ENCODE assay signal across 1 cellular context in genomic region chr11:117509543-117509942, GRCh38.
TF ChIP-seq lines count a peak whose summit lies in the region.

No MANE protein-coding gene starts in this region.

TF ChIP-seq in HCT116, 20 proteins besides CTCF, POLR2A, EP300 and RAD21 (continued from another document):
- TF ChIP-seq EZH2phosphoT487 (IDR thresholded peaks at IDR 0.05; ENCODE audit: borderline replicate concordance) (no peak), JUND (IDR thresholded peaks at IDR 0.05) (no peak), SP1 (IDR thresholded peaks at IDR 0.05; ENCODE audit: low read depth) (no peak), POLR2AphosphoS5 (IDR thresholded peaks at IDR 0.05; ENCODE audit: low read depth, low read length) (no peak), MAX (IDR thresholded peaks at IDR 0.05) (no peak), SRF (IDR thresholded peaks at IDR 0.05; ENCODE audit: low read depth) (no peak), FOSL1 (IDR thresholded peaks at IDR 0.05; ENCODE audit: low read depth) (no peak)
- TF ChIP-seq, protein P1, sequence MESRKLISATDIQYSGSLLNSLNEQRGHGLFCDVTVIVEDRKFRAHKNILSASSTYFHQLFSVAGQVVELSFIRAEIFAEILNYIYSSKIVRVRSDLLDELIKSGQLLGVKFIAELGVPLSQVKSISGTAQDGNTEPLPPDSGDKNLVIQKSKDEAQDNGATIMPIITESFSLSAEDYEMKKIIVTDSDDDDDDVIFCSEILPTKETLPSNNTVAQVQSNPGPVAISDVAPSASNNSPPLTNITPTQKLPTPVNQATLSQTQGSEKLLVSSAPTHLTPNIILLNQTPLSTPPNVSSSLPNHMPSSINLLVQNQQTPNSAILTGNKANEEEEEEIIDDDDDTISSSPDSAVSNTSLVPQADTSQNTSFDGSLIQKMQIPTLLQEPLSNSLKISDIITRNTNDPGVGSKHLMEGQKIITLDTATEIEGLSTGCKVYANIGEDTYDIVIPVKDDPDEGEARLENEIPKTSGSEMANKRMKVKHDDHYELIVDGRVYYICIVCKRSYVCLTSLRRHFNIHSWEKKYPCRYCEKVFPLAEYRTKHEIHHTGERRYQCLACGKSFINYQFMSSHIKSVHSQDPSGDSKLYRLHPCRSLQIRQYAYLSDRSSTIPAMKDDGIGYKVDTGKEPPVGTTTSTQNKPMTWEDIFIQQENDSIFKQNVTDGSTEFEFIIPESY (IDR thresholded peaks at IDR 0.05; ENCODE audit: extremely low read depth, insufficient replicate concordance, low read length), result no peak
- TF ChIP-seq, protein P2, sequence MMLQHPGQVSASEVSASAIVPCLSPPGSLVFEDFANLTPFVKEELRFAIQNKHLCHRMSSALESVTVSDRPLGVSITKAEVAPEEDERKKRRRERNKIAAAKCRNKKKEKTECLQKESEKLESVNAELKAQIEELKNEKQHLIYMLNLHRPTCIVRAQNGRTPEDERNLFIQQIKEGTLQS (IDR thresholded peaks at IDR 0.05), result no peak
TF ChIP-seq in HCT116: peak in this region for 0.
